In genomic region chr9:136372006-136372405, GRCh38 we compare ENCODE assay signal across 1 cellular context.
TF ChIP-seq lines count a peak whose summit lies in the region.

No MANE protein-coding gene starts in this region.

TF ChIP-seq in HepG2, 621 proteins besides CTCF, POLR2A, EP300 and RAD21:
- TF ChIP-seq CCDC6 (CRISPR knock-in tag; IDR thresholded peaks at IDR 0.05) = 0 out of 2 replicates have a peak, but pooled peaks have one; percentile 7
- TF ChIP-seq TOE1 (CRISPR knock-in tag; IDR thresholded peaks at IDR 0.05) = no peak
- TF ChIP-seq RBFOX2 (IDR thresholded peaks at IDR 0.05; ENCODE audit: low read depth, low read length) = peak; percentile 11; the same call in 1 of the 2 replicates
- TF ChIP-seq YEATS2 (CRISPR knock-in tag; IDR thresholded peaks at IDR 0.05; ENCODE audit: borderline replicate concordance) = no peak
- TF ChIP-seq RBM39 (IDR thresholded peaks at IDR 0.05; ENCODE audit: low read depth, low read length, poor library complexity, severe bottlenecking) = peak; percentile 3
- no peak for TF ChIP-seq ZNF800 (CRISPR knock-in tag; IDR thresholded peaks at IDR 0.05)
- TF ChIP-seq TEAD3 (CRISPR knock-in tag; optimal IDR thresholded peaks at IDR 0.05; ENCODE audit: borderline replicate concordance) = no peak
- TF ChIP-seq KLF12 (CRISPR knock-in tag; IDR thresholded peaks at IDR 0.05; ENCODE audit: borderline replicate concordance) = no peak
- no peak for TF ChIP-seq ATF6 (CRISPR knock-in tag; conservative IDR thresholded peaks at IDR 0.05)
- no peak for TF ChIP-seq ZNF33A (CRISPR knock-in tag; IDR thresholded peaks at IDR 0.05; ENCODE audit: borderline replicate concordance)
- no peak for TF ChIP-seq NFAT5 (CRISPR knock-in tag; IDR thresholded peaks at IDR 0.05)
- TF ChIP-seq LRRFIP1 (CRISPR knock-in tag; conservative IDR thresholded peaks at IDR 0.05) = no peak
- 0 out of 2 replicates have a peak, but pooled peaks have one; percentile 2 for TF ChIP-seq ZNF788 (CRISPR knock-in tag; IDR thresholded peaks at IDR 0.05; ENCODE audit: borderline replicate concordance)
- TF ChIP-seq ZNF225 (CRISPR knock-in tag; IDR thresholded peaks at IDR 0.05) = peak; percentile 11; the same call in 1 of the 2 replicates
- TF ChIP-seq SNRNP70 (IDR thresholded peaks at IDR 0.05; ENCODE audit: low read depth, low read length) = no peak
- 0 out of 2 replicates have a peak, but pooled peaks have one; percentile 10 for TF ChIP-seq ZNF572 (CRISPR knock-in tag; IDR thresholded peaks at IDR 0.05)
- no peak for TF ChIP-seq CREB3 (CRISPR knock-in tag; IDR thresholded peaks at IDR 0.05)
